ENCODE assay signal across 8 cellular contexts in the genomic region with DNA sequence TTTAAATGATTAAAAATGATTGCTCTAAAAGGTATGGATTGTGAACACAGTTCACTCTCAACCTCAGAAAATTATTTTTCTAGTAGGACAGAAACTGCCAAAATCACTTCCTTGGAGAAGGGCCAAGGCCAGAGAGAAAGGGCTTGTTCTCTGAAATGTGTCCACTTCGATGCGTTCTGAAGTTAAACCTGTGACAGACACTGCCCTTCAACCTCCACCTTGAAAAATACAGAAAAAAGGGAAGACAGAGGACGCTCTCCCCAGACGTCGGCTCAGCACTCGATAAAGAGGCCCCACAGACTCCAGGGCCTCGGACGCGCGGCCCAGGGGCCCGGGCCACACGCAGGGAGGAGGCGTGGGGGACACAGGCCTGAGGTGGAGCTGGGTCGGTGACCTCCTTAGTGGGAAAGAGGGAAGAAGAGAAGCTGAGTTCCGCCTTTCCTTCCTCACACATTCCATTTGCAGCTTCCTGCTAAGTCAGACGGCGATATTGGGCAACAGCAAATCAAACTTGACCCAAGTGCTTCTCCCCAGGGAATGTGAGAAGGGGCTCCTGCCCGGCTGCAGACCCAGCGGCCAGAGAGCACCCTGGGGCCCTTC.
DNase-seq lines count a peak whose midpoint lies in the region; ATAC-seq lines count a peak whose summit lies in the region.

No MANE protein-coding gene starts in this region.

- peaks cover 50% of the 10 kb centered on the region for H3K4me1 Mint-ChIP-seq in activated T-helper 1 cell treated with anti-CD3 and anti-CD28 coated beads, Interleukin-12 subunit alpha, Interleukin-12 subunit beta, Interleukin-2, Interleukin-4 antibody, amounts not matched to agents 30 ng/mL and 10 ng/mL and 1 ng/mL, durations not matched to agents 14 hours and 24 hours and 36 hours (ENCODE audit: low read depth)
- H3K4me1 Mint-ChIP-seq in stimulated activated memory B cell treated with anti-CD40 and anti-IgM and Interleukin-4, amounts not matched to agents 10 μg/mL and 1 μg/mL and 100 μg/mL, for 72 hours = peaks cover 63% of the 10 kb centered on the region

- peak; percentile 30 to 36 for DNase-seq in NOMO-1 (lab: John Stamatoyannopoulos, UW; ENCODE audit: unreplicated experiment in 2 of 2)
- DNase-seq in NOMO-1 treated with dmso at 0.1 percent for 144 hours (lab: John Stamatoyannopoulos, UW; ENCODE audit: unreplicated experiment) = no peak
- DNase-seq in activated T-helper 1 cell treated with anti-CD3 and anti-CD28 coated beads, Interleukin-12 subunit alpha, Interleukin-12 subunit beta, Interleukin-2, Interleukin-4 antibody, amounts not matched to agents 30 ng/mL and 10 ng/mL and 1 ng/mL, durations not matched to agents 14 hours and 24 hours and 36 hours (ENCODE audit: low spot score) = no peak
- DNase-seq in iris pigment epithelial cell (ENCODE audit: low read depth) = peak; percentile 76
- no peak for DNase-seq in COLO668 (lab: John Stamatoyannopoulos, UW; ENCODE audit: unreplicated experiment)
- DNase-seq in ecto neural progenitor cell (ENCODE audit: low spot score) = no peak

- peak overlapping the region; percentile 58 for H3K27ac Mint-ChIP-seq in activated T-helper 1 cell treated with anti-CD3 and anti-CD28 coated beads, Interleukin-12 subunit alpha, Interleukin-12 subunit beta, Interleukin-2, Interleukin-4 antibody, amounts not matched to agents 30 ng/mL and 10 ng/mL and 1 ng/mL, durations not matched to agents 14 hours and 24 hours and 36 hours
- H3K27ac Mint-ChIP-seq in stimulated activated memory B cell treated with anti-CD40 and anti-IgM and Interleukin-4, amounts not matched to agents 10 μg/mL and 1 μg/mL and 100 μg/mL, for 72 hours = peak overlapping the region; percentile 95

- intact Hi-C loops in activated T-helper 1 cell treated with anti-CD3 and anti-CD28 coated beads, Interleukin-12 subunit alpha, Interleukin-12 subunit beta, Interleukin-2, Interleukin-4 antibody, amounts not matched to agents 30 ng/mL and 10 ng/mL and 1 ng/mL, durations not matched to agents 14 hours and 24 hours and 36 hours (cut with micrococcal nuclease) = no loop called here

- H3K27me3 Mint-ChIP-seq in activated T-helper 1 cell treated with anti-CD3 and anti-CD28 coated beads, Interleukin-12 subunit alpha, Interleukin-12 subunit beta, Interleukin-2, Interleukin-4 antibody, amounts not matched to agents 30 ng/mL and 10 ng/mL and 1 ng/mL, durations not matched to agents 14 hours and 24 hours and 36 hours (ENCODE audit: insufficient read depth) = no peaks in the 10 kb centered on the region
- H3K27me3 Mint-ChIP-seq in stimulated activated memory B cell treated with anti-CD40 and anti-IgM and Interleukin-4, amounts not matched to agents 10 μg/mL and 1 μg/mL and 100 μg/mL, for 72 hours = no peaks in the 10 kb centered on the region

- peak overlapping the region; percentile 73 for H3K4me3 Mint-ChIP-seq in activated T-helper 1 cell treated with anti-CD3 and anti-CD28 coated beads, Interleukin-12 subunit alpha, Interleukin-12 subunit beta, Interleukin-2, Interleukin-4 antibody, amounts not matched to agents 30 ng/mL and 10 ng/mL and 1 ng/mL, durations not matched to agents 14 hours and 24 hours and 36 hours
- no peak overlapping the region for H3K4me3 Mint-ChIP-seq in stimulated activated memory B cell treated with anti-CD40 and anti-IgM and Interleukin-4, amounts not matched to agents 10 μg/mL and 1 μg/mL and 100 μg/mL, for 72 hours

- ATAC-seq in stimulated activated memory B cell treated with anti-CD40 and anti-IgM and Interleukin-4, amounts not matched to agents 10 μg/mL and 1 μg/mL and 100 μg/mL, for 72 hours = no peak
- ATAC-seq in GM19395 (IDR thresholded peaks at IDR 0.05; ENCODE audit: unreplicated experiment) = no peak

- peaks cover 6% of the 10 kb centered on the region for H3K9me3 Mint-ChIP-seq in activated T-helper 1 cell treated with anti-CD3 and anti-CD28 coated beads, Interleukin-12 subunit alpha, Interleukin-12 subunit beta, Interleukin-2, Interleukin-4 antibody, amounts not matched to agents 30 ng/mL and 10 ng/mL and 1 ng/mL, durations not matched to agents 14 hours and 24 hours and 36 hours
- peaks cover 3% of the 10 kb centered on the region for H3K9me3 Mint-ChIP-seq in stimulated activated memory B cell treated with anti-CD40 and anti-IgM and Interleukin-4, amounts not matched to agents 10 μg/mL and 1 μg/mL and 100 μg/mL, for 72 hours

- peaks cover 33% of the 10 kb centered on the region for H3K36me3 Mint-ChIP-seq in activated T-helper 1 cell treated with anti-CD3 and anti-CD28 coated beads, Interleukin-12 subunit alpha, Interleukin-12 subunit beta, Interleukin-2, Interleukin-4 antibody, amounts not matched to agents 30 ng/mL and 10 ng/mL and 1 ng/mL, durations not matched to agents 14 hours and 24 hours and 36 hours (ENCODE audit: low read depth)
- H3K36me3 Mint-ChIP-seq in stimulated activated memory B cell treated with anti-CD40 and anti-IgM and Interleukin-4, amounts not matched to agents 10 μg/mL and 1 μg/mL and 100 μg/mL, for 72 hours = peaks cover 30% of the 10 kb centered on the region

Comparison
In these comparisons a context has a peak if more than half of its experiments do, and no peak if none do; other contexts are left out.
1. DNase-seq: peak in NOMO-1 (2 of 2) and iris pigment epithelial cell (single experiment); none in NOMO-1 treated with dmso at 0.1 percent for 144 hours (single experiment), activated T-helper 1 cell treated with anti-CD3 and anti-CD28 coated beads, Interleukin-12 subunit alpha, Interleukin-12 subunit beta, Interleukin-2, Interleukin-4 antibody, amounts not matched to agents 30 ng/mL and 10 ng/mL and 1 ng/mL, durations not matched to agents 14 hours and 24 hours and 36 hours (single experiment), COLO668 (single experiment) and ecto neural progenitor cell (single experiment).